Comparison of ENCODE assay signal across 15 cellular contexts in the genomic region with DNA sequence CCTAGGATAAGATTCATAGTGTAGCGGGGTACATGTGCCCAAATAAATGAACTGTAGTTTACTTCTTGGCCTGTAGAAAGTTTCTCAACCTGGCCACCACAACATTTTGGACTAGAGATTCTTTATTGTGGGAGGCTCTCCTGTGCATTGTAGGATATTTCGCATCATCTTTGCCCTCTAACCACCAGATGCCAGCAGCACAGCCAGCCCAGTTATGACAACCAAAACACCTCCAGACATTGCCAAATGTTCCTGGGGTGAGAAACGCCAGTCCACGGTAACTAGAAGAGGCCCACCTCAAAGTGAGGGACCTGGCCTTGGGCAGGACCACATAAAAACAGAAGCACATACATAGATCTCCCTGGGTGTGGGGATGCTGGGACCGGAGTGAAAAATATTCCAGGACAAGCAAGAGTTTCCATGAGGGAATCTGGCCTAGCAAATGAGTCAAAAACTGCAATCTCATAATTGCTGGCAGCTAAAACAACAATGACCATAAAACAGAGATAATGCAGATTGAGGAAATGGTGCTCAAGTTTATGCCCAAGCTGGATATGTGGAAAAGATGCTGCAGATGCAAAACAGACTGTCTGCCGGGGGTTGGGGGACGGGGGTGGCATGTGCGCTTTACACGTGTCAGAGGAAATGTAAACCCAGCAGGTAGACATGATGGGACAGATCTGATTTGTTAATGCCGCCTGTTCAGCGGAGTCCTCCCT. TPM values are rescaled to one million over a fixed set of nuclear protein-coding genes. Genes with fewer than 3 reads are reported as not detected.
A peak's percentile ranks its signal among the peaks of the same experiment; 100 is the strongest.
DNase-seq lines count a peak whose midpoint lies in the region; ATAC-seq and TF ChIP-seq lines count a peak whose summit lies in the region.
"Had no signal": no experiment of that assay in that cellular context is flagged by ENCODE, and none has a peak within 500 bp of the region (broad histone marks: within the 10 kb centered on the region; RNA-seq: fewer than 3 reads in every experiment).

No MANE protein-coding gene starts in this region.

- ATAC-seq in CD4-positive, alpha-beta T cell (ENCODE audit: poor library complexity): no peak
- ATAC-seq in mucosa of descending colon: peak; percentile 36
- no peak for ATAC-seq in GM19023 (IDR thresholded peaks at IDR 0.05; ENCODE audit: unreplicated experiment)
- ATAC-seq: left colon had no signal

- no peaks in the 10 kb centered on the region for H3K27me3 Mint-ChIP-seq in CD4-positive, alpha-beta T cell

- in situ Hi-C loops in G401 (cut with HindIII; ENCODE audit: low sequenced_read_pairs) (no loop called here), astrocyte of the spinal cord (cut with HindIII; ENCODE audit: low sequenced_read_pairs) (no loop called here)

- H3K4me1 Mint-ChIP-seq in CD4-positive, alpha-beta T cell (ENCODE audit: low read depth): peaks cover 81% of the 10 kb centered on the region

- CTCF ChIA-PET in CD4-positive, alpha-beta T cell (lab: Charles Lee): no interaction called here

- H3K27ac Mint-ChIP-seq in CD4-positive, alpha-beta T cell: peak overlapping the region; percentile 90
- H3K27ac Mint-ChIP-seq: activated T-cell treated with anti-CD3 and anti-CD28 coated beads, Interleukin-2, amount 50 U/mL, for 72 hours had no signal

- H3K36me3 Mint-ChIP-seq in CD4-positive, alpha-beta T cell (ENCODE audit: low read depth): peaks cover 91% of the 10 kb centered on the region

- H3K4me3 ChIP-seq in astrocyte of the spinal cord (ENCODE audit: low read depth, low read length) (no peak overlapping the region), mucosa of descending colon (no peak overlapping the region)

- H3K36me3 ChIP-seq in mucosa of descending colon (ENCODE audit: low read depth): no peaks in the 10 kb centered on the region

- TF ChIP-seq CTCF in CD4-positive, alpha-beta T cell (IDR thresholded peaks at IDR 0.05): no peak
- TF ChIP-seq CTCF in astrocyte of the spinal cord (IDR thresholded peaks at IDR 0.05; ENCODE audit: low read depth, low read length) (no peak), mucosa of descending colon (IDR thresholded peaks at IDR 0.05) (no peak)

- H3K9me3 ChIP-seq in CD4-positive, alpha-beta T cell (ENCODE audit: control insufficient read depth, low read length): no peaks in the 10 kb centered on the region
- H3K9me3 ChIP-seq in mucosa of descending colon: no peaks in the 10 kb centered on the region

- H3K9me3 Mint-ChIP-seq in CD4-positive, alpha-beta T cell: no peaks in the 10 kb centered on the region
- H3K9me3 Mint-ChIP-seq: activated T-cell treated with anti-CD3 and anti-CD28 coated beads, Interleukin-2, amount 50 U/mL, for 72 hours had no signal

- intact Hi-C loops in CD4-positive, alpha-beta T cell (cut with DNase I, micrococcal nuclease): no loop called here
- intact Hi-C loops in mucosa of descending colon (cut with DNase I, micrococcal nuclease): no loop called here

- H3K4me1 ChIP-seq in mucosa of descending colon (ENCODE audit: low read depth): no peaks in the 10 kb centered on the region

- H3K4me3 Mint-ChIP-seq in CD4-positive, alpha-beta T cell: no peak overlapping the region
- H3K4me3 Mint-ChIP-seq: activated T-cell treated with anti-CD3 and anti-CD28 coated beads, Interleukin-2, amount 50 U/mL, for 72 hours had no signal

- DNase-seq in CD4-positive, alpha-beta T cell: no peak
- DNase-seq in G401 (ENCODE audit: low spot score) (peak; percentile 64), astrocyte of the spinal cord (ENCODE audit: low read depth, low spot score) (peak; percentile 26), mucosa of descending colon (no peak), kidney tubule cell (ENCODE audit: low spot score) (no peak), NCI-H187 (lab: John Stamatoyannopoulos, UW) (no peak)
- DNase-seq: activated CD4-positive, CD25-positive, alpha-beta regulatory T cell treated with anti-CD3 and anti-CD28 coated beads, Interleukin-2, amount 50 U/mL, for 72 hours; activated T-cell treated with anti-CD3 and anti-CD28 coated beads, Interleukin-2, amount 50 U/mL, for 72 hours; GF-D8; hippocampal formation; left colon; NCI-H2081 treated with DMSO at 0.1 percent for 48 hours; NCI-H774 had no signal

- POLR2A ChIA-PET in CD4-positive, alpha-beta T cell (lab: Charles Lee): interaction anchor here (1.1 kb wide), 1 partner anchor 28 kb away, joined by 3 read pairs; no protein-coding TSS in a partner anchor

- no peaks in the 10 kb centered on the region for H3K27me3 ChIP-seq in CD4-positive, alpha-beta T cell (ENCODE audit: control insufficient read depth, insufficient read depth, low read length)

- H3K27ac ChIP-seq in CD4-positive, alpha-beta T cell (ENCODE audit: low read depth, low read length): no peak overlapping the region
- H3K27ac ChIP-seq: RWPE1 had no signal

RNA-seq across cellular contexts. Expression of gene ARHGEF3, which starts 39.7 kb away (rescaled TPM):
- total RNA-seq in CD4-positive, alpha-beta T cell: 10 to 100 TPM; 46.4 to 46.6 TPM
- 12.7 and 13.8 TPM in 2 replicates for total RNA-seq in G401 (2014; rRNA removed; shearing (Covaris generic))
- total RNA-seq in mucosa of descending colon: 10 to 100 TPM; 10.1 to 34.5 (median 15.5) TPM

Comparison
In these comparisons a context has a peak if more than half of its experiments do, and no peak if none do; other contexts are left out.
1. DNase-seq: peak in G401 (single experiment) and astrocyte of the spinal cord (single experiment); none in CD4-positive, alpha-beta T cell (0 of 10), mucosa of descending colon (0 of 3), kidney tubule cell (single experiment) and NCI-H187 (0 of 2).